21 cellular contexts compared by ENCODE assay signal in the genomic region with DNA sequence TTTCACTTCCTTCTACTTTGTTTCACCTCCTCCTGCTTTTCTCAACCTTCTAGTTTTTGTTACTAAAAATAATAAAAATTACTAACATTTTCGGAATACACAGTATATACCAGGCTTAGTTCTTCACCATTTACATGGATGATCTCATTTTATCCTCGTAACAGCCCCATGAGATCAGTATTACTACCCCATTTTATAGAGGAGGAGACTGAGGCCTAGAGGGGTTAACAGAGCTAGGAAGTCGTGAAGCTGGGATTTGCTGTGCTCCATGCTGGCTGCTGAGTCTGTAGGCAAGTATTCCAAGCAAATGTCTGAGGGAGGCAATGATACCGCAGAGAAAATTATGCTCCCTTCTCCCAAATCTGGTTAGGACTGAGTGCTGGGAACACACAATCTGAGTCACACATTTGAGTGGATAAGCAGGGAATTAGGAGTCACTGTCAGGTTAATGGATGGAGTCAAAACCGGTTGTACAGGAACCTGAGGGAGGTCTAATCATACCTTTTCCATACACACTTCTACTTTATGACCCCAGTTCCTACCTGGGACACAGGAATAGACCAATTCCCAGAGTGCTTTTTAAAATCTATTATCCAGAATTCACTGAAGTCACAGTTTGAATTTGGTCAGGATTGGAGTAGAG. TPM values are rescaled to one million over a fixed set of nuclear protein-coding genes. Genes with fewer than 3 reads are reported as not detected.
A peak's percentile ranks its signal among the peaks of the same experiment; 100 is the strongest.
DNase-seq lines count a peak whose midpoint lies in the region; ATAC-seq and TF ChIP-seq lines count a peak whose summit lies in the region.
"Had no signal": no experiment of that assay in that cellular context is flagged by ENCODE, and none has a peak within 500 bp of the region (broad histone marks: within the 10 kb centered on the region; RNA-seq: fewer than 3 reads in every experiment).

No MANE protein-coding gene starts in this region.

- H3K23ac ChIP-seq in mesenchymal stem cell (ENCODE audit: low read length in 2 of 2), result no peak overlapping the region

- no peak overlapping the region for H2BK12ac ChIP-seq in mesenchymal stem cell (ENCODE audit: low read length in 2 of 2)

- H3K36me3 ChIP-seq in body of pancreas (replicated peaks in 1 of 2; ENCODE audit: insufficient read depth in 1 of 2, low read depth in 2 of 2) (peaks cover 0 to 16% of the 10 kb centered on the region in 2 donors), transverse colon (peaks cover 0 to 46% (median 16%) of the 10 kb centered on the region in 4 donors), mesenchymal stem cell (ENCODE audit: control insufficient read depth in 1 of 2, insufficient read depth in 2 of 2, low read depth in 1 of 2, low read length in 2 of 2) (peaks cover 43 to 97% of the 10 kb centered on the region in 2 experiments)

- no peak overlapping the region for H3K4me2 ChIP-seq in mesenchymal stem cell (ENCODE audit: low read length, poor library complexity, severe bottlenecking)
- H3K4me2 ChIP-seq: A549 had no signal

- no peak overlapping the region for H2BK120ac ChIP-seq in mesenchymal stem cell (ENCODE audit: low read depth, low read length)

- H2AK5ac ChIP-seq in mesenchymal stem cell (ENCODE audit: low read length, severe bottlenecking), result no peak overlapping the region

- in situ Hi-C loops in transverse colon (cut with MboI; ENCODE audit: low pct_ligation_motif_present in 1 of 4, low pct_unique_long_range_greater_than_20kb in 1 of 4, low sequenced_read_pairs in 3 of 4), result no loop called here

- no peak overlapping the region for H3K4ac ChIP-seq in mesenchymal stem cell (ENCODE audit: low read depth in 1 of 2, low read length in 2 of 2)

- H3K27ac ChIP-seq in body of pancreas, result peak overlapping the region in 3 of 4 donors; percentile 33 to 53 (median 42)
- H3K27ac ChIP-seq in transverse colon, result peak overlapping the region; percentile 64 to 81 (median 72)
- H3K27ac ChIP-seq in mesenchymal stem cell (ENCODE audit: low read length, poor library complexity, severe bottlenecking), result no peak overlapping the region
- H3K27ac ChIP-seq: A549, brain microvascular endothelial cell, psoas muscle had no signal

- H4K91ac ChIP-seq in mesenchymal stem cell (ENCODE audit: low read length), result no peak overlapping the region

- H3K4me3 ChIP-seq in body of pancreas, result no peak overlapping the region
- H3K4me3 ChIP-seq in transverse colon, result no peak overlapping the region
- H3K4me3 ChIP-seq in mesenchymal stem cell (ENCODE audit: insufficient read depth in 1 of 2, low read depth in 1 of 2, low read length in 2 of 2), result no peak overlapping the region
- H3K4me3 ChIP-seq: A549, psoas muscle had no signal

- H3K79me1 ChIP-seq in mesenchymal stem cell (replicated peaks; ENCODE audit: low read length, poor library complexity, severe bottlenecking), result no peaks in the 10 kb centered on the region

- intact Hi-C loops in body of pancreas (cut with DNase I), result no loop called here
- intact Hi-C loops in left colon (cut with DNase I, micrococcal nuclease), result no loop called here
- intact Hi-C loops in transverse colon (cut with DNase I; ENCODE audit: low total_unique reads), result no loop called here

- H3K27me3 ChIP-seq in body of pancreas, result no peaks in the 10 kb centered on the region
- H3K27me3 ChIP-seq in transverse colon, result no peaks in the 10 kb centered on the region
- no peaks in the 10 kb centered on the region for H3K27me3 ChIP-seq in mesenchymal stem cell (ENCODE audit: control insufficient read depth in 1 of 2, insufficient read depth in 1 of 2, low read length in 2 of 2)
- H3K27me3 ChIP-seq: brain microvascular endothelial cell had no signal

- no peak overlapping the region for H3K14ac ChIP-seq in mesenchymal stem cell (ENCODE audit: low read length in 2 of 2)

- 68 to 71% methylated on average over 5 of the region's 5 CpGs for WGBS in body of pancreas, 2 donors
- 54 to 57% methylated on average over 3 to 5 of the region's 5 CpGs for WGBS in transverse colon (ENCODE audit: low coverage in 1 of 2), 2 donors
- WGBS in mesenchymal stem cell, result 95% methylated on average over 4 of the region's 5 CpGs

- H2BK15ac ChIP-seq in mesenchymal stem cell (ENCODE audit: low read depth, poor library complexity, severe bottlenecking), result no peak overlapping the region

- ATAC-seq in body of pancreas (peak; percentile 76), left colon (peak; percentile 62)
- ATAC-seq: psoas muscle, SK-N-SH treated with all-trans-retinoic acid at 6 μM for 48 hours had no signal

- H3K4me1 ChIP-seq in body of pancreas (peaks cover 6% of the 10 kb centered on the region), transverse colon (peaks cover 0 to 22% (median 14%) of the 10 kb centered on the region in 4 donors), mesenchymal stem cell (ENCODE audit: control insufficient read depth, insufficient read depth, low read depth, low read length) (no peaks in the 10 kb centered on the region)
- H3K4me1 ChIP-seq: psoas muscle had no signal

- TF ChIP-seq POLR2A in body of pancreas (IDR thresholded peaks at IDR 0.05) (no peak), transverse colon (IDR thresholded peaks at IDR 0.05) (no peak)

- DNase-seq in SIG-M5 treated with dmso at 0.1 percent for 504 hours (lab: John Stamatoyannopoulos, UW; ENCODE audit: unreplicated experiment) (peak; percentile 2), SIG-M5 (lab: John Stamatoyannopoulos, UW) (no peak), body of pancreas (peak in 1 of 4 donors; percentile 15), left colon (no peak), transverse colon (no peak), 8988T (no peak), mesenchymal stem cell (no peak), superior temporal gyrus (ENCODE audit: extremely low spot score) (no peak)
- DNase-seq: activated CD4-positive, alpha-beta memory T cell treated with anti-CD3 and anti-CD28 coated beads, Interleukin-2, amount 10 ng/mL, durations not matched to agents 7 days and 5 days; activated CD4-positive, CD25-positive, alpha-beta regulatory T cell; brain microvascular endothelial cell; Karpas-422; NCI-H1092; NCI-H1930; NCI-H345; psoas muscle; stimulated activated CD4-positive, alpha-beta T cell treated with anti-CD3 and anti-CD28 coated beads, Interleukin-4, amount 100 ng/mL, for 1 hour; stimulated activated naive CD4-positive, alpha-beta T cell treated with Interleukin-2 at 50 U/mL for 16 hours; T1000 had no signal

- H2BK5ac ChIP-seq in mesenchymal stem cell (ENCODE audit: low read depth, low read length, poor library complexity, severe bottlenecking), result no peak overlapping the region

- no peak overlapping the region for H3K9ac ChIP-seq in mesenchymal stem cell (ENCODE audit: low read length)

- no peak overlapping the region for H4K8ac ChIP-seq in mesenchymal stem cell (ENCODE audit: low read length)

- no peak overlapping the region for H2AFZ ChIP-seq in mesenchymal stem cell (ENCODE audit: low read depth, low read length)

- H3K18ac ChIP-seq in mesenchymal stem cell (ENCODE audit: low read depth in 1 of 2, low read length in 2 of 2), result no peak overlapping the region

- H3K9me3 ChIP-seq in body of pancreas (no peaks in the 10 kb centered on the region), transverse colon (no peaks in the 10 kb centered on the region), mesenchymal stem cell (ENCODE audit: control insufficient read depth, low read length) (no peaks in the 10 kb centered on the region)
- H3K9me3 ChIP-seq: A549, psoas muscle had no signal

- TF ChIP-seq EP300 in transverse colon (IDR thresholded peaks at IDR 0.05; ENCODE audit: low read depth), result no peak

- TF ChIP-seq CTCF in body of pancreas (IDR thresholded peaks at IDR 0.05), result no peak
- no peak for TF ChIP-seq CTCF in transverse colon (IDR thresholded peaks at IDR 0.05)

RNA-seq across cellular contexts. Expression of gene ZFYVE26, which starts 51.1 kb away (rescaled TPM):
- total RNA-seq in body of pancreas (10 to 100 TPM; 11.7 to 31.0 TPM), left colon (10 to 100 TPM; 19.9 to 20.7 TPM), transverse colon (10 to 100 TPM; 23.9 to 31.7 (median 28.8) TPM)
- 11.4 TPM for polyA plus RNA-seq in mesenchymal stem cell (2013, experiment 1 of 2)
- 9.5 TPM for polyA plus RNA-seq in mesenchymal stem cell (2013, experiment 2 of 2)

RNA-seq across cellular contexts. Expression of gene RAD51B, which starts 54.3 kb away (rescaled TPM):
- total RNA-seq in body of pancreas (10 to 100 TPM; 12.2 to 29.6 TPM), left colon (10 to 100 TPM; 13.7 to 16.8 TPM), transverse colon (10 to 100 TPM in 3 of 4 donors, 1 to 10 TPM in 1; 5.0 to 31.8 (median 20.6) TPM)
- 2.4 TPM for polyA plus RNA-seq in mesenchymal stem cell (2013, experiment 1 of 2)
- 2.4 TPM for polyA plus RNA-seq in mesenchymal stem cell (2013, experiment 2 of 2)
